In the genomic region with DNA sequence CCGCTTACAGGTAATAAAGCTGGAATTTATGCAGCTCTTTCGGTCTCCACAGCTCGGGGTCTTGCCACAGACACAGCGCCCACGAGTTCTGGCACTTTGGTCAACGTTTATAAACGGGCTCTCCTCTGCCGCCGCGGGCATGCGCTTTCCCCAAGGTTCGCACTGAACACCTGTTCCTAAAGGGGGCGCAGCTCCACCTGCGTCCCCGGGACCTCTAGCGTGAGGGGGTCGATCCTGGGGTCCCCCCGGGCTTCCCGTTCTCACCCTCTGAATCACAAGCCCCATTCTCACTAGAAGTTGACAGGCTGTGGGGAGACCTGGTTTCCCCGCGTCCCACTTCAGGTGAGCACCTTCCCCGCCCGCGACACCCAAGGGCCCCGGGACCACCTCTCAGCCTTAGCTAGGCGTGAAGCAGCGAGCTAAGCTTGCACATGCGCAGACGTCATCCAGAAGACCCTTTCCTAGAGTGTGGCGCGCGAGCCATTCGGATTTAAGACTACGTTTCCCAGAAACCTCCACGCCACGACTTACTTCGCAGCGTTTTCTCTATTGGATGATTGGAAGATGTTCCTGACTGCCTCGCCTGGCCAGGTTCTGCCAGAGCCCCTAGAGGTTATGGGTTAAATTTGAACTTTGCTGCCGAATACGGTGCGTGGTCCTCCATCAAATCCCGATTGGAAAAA, we compare ENCODE assay signal across 1 cellular context.
A peak's percentile ranks its signal among the peaks of the same experiment; 100 is the strongest.
TF ChIP-seq lines count a peak whose summit lies in the region.

No MANE protein-coding gene starts in this region.

TF ChIP-seq in WTC11, 78 proteins besides CTCF, POLR2A, EP300 and RAD21 (continued from another document and continues in another):
- TF ChIP-seq, protein P1, sequence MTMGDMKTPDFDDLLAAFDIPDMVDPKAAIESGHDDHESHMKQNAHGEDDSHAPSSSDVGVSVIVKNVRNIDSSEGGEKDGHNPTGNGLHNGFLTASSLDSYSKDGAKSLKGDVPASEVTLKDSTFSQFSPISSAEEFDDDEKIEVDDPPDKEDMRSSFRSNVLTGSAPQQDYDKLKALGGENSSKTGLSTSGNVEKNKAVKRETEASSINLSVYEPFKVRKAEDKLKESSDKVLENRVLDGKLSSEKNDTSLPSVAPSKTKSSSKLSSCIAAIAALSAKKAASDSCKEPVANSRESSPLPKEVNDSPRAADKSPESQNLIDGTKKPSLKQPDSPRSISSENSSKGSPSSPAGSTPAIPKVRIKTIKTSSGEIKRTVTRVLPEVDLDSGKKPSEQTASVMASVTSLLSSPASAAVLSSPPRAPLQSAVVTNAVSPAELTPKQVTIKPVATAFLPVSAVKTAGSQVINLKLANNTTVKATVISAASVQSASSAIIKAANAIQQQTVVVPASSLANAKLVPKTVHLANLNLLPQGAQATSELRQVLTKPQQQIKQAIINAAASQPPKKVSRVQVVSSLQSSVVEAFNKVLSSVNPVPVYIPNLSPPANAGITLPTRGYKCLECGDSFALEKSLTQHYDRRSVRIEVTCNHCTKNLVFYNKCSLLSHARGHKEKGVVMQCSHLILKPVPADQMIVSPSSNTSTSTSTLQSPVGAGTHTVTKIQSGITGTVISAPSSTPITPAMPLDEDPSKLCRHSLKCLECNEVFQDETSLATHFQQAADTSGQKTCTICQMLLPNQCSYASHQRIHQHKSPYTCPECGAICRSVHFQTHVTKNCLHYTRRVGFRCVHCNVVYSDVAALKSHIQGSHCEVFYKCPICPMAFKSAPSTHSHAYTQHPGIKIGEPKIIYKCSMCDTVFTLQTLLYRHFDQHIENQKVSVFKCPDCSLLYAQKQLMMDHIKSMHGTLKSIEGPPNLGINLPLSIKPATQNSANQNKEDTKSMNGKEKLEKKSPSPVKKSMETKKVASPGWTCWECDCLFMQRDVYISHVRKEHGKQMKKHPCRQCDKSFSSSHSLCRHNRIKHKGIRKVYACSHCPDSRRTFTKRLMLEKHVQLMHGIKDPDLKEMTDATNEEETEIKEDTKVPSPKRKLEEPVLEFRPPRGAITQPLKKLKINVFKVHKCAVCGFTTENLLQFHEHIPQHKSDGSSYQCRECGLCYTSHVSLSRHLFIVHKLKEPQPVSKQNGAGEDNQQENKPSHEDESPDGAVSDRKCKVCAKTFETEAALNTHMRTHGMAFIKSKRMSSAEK (CRISPR knock-in tag; IDR thresholded peaks at IDR 0.05; ENCODE audit: borderline replicate concordance), result no peak
- TF ChIP-seq, protein P2, sequence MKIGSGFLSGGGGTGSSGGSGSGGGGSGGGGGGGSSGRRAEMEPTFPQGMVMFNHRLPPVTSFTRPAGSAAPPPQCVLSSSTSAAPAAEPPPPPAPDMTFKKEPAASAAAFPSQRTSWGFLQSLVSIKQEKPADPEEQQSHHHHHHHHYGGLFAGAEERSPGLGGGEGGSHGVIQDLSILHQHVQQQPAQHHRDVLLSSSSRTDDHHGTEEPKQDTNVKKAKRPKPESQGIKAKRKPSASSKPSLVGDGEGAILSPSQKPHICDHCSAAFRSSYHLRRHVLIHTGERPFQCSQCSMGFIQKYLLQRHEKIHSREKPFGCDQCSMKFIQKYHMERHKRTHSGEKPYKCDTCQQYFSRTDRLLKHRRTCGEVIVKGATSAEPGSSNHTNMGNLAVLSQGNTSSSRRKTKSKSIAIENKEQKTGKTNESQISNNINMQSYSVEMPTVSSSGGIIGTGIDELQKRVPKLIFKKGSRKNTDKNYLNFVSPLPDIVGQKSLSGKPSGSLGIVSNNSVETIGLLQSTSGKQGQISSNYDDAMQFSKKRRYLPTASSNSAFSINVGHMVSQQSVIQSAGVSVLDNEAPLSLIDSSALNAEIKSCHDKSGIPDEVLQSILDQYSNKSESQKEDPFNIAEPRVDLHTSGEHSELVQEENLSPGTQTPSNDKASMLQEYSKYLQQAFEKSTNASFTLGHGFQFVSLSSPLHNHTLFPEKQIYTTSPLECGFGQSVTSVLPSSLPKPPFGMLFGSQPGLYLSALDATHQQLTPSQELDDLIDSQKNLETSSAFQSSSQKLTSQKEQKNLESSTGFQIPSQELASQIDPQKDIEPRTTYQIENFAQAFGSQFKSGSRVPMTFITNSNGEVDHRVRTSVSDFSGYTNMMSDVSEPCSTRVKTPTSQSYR (CRISPR knock-in tag; IDR thresholded peaks at IDR 0.05), result no peak
- no peak for TF ChIP-seq CREB1 (CRISPR knock-in tag; IDR thresholded peaks at IDR 0.05)
- TF ChIP-seq, protein P3, sequence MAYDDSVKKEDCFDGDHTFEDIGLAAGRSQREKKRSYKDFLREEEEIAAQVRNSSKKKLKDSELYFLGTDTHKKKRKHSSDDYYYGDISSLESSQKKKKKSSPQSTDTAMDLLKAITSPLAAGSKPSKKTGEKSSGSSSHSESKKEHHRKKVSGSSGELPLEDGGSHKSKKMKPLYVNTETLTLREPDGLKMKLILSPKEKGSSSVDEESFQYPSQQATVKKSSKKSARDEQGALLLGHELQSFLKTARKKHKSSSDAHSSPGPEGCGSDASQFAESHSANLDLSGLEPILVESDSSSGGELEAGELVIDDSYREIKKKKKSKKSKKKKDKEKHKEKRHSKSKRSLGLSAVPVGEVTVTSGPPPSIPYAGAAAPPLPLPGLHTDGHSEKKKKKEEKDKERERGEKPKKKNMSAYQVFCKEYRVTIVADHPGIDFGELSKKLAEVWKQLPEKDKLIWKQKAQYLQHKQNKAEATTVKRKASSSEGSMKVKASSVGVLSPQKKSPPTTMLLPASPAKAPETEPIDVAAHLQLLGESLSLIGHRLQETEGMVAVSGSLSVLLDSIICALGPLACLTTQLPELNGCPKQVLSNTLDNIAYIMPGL (CRISPR knock-in tag; IDR thresholded peaks at IDR 0.05), result peak; percentile 80; the same call in 1 of the 2 replicates
- TF ChIP-seq, protein P4, sequence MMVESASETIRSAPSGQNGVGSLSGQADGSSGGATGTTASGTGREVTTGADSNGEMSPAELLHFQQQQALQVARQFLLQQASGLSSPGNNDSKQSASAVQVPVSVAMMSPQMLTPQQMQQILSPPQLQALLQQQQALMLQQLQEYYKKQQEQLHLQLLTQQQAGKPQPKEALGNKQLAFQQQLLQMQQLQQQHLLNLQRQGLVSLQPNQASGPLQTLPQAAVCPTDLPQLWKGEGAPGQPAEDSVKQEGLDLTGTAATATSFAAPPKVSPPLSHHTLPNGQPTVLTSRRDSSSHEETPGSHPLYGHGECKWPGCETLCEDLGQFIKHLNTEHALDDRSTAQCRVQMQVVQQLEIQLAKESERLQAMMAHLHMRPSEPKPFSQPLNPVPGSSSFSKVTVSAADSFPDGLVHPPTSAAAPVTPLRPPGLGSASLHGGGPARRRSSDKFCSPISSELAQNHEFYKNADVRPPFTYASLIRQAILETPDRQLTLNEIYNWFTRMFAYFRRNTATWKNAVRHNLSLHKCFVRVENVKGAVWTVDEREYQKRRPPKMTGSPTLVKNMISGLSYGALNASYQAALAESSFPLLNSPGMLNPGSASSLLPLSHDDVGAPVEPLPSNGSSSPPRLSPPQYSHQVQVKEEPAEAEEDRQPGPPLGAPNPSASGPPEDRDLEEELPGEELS (CRISPR knock-in tag; IDR thresholded peaks at IDR 0.05), result 0 out of 2 replicates have a peak, but pooled peaks have one; percentile 56
- TF ChIP-seq PRRX2 (CRISPR knock-in tag; IDR thresholded peaks at IDR 0.05), result no peak
- TF ChIP-seq, protein P5, sequence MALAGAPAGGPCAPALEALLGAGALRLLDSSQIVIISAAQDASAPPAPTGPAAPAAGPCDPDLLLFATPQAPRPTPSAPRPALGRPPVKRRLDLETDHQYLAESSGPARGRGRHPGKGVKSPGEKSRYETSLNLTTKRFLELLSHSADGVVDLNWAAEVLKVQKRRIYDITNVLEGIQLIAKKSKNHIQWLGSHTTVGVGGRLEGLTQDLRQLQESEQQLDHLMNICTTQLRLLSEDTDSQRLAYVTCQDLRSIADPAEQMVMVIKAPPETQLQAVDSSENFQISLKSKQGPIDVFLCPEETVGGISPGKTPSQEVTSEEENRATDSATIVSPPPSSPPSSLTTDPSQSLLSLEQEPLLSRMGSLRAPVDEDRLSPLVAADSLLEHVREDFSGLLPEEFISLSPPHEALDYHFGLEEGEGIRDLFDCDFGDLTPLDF (CRISPR knock-in tag; IDR thresholded peaks at IDR 0.05), result no peak
- peak; percentile 70; the same call in 1 of the 2 replicates for TF ChIP-seq CREM (CRISPR knock-in tag; IDR thresholded peaks at IDR 0.05)
- TF ChIP-seq ELF4 (CRISPR knock-in tag; IDR thresholded peaks at IDR 0.05; ENCODE audit: low read depth), result no peak
- TF ChIP-seq KAT7 (CRISPR knock-in tag; IDR thresholded peaks at IDR 0.05; ENCODE audit: borderline replicate concordance), result 0 out of 2 replicates have a peak, but pooled peaks have one; percentile 44
- TF ChIP-seq, protein P6, sequence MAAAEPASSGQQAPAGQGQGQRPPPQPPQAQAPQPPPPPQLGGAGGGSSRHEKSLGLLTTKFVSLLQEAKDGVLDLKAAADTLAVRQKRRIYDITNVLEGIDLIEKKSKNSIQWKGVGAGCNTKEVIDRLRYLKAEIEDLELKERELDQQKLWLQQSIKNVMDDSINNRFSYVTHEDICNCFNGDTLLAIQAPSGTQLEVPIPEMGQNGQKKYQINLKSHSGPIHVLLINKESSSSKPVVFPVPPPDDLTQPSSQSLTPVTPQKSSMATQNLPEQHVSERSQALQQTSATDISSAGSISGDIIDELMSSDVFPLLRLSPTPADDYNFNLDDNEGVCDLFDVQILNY (CRISPR knock-in tag; IDR thresholded peaks at IDR 0.05), result no peak
- TF ChIP-seq, protein P7, sequence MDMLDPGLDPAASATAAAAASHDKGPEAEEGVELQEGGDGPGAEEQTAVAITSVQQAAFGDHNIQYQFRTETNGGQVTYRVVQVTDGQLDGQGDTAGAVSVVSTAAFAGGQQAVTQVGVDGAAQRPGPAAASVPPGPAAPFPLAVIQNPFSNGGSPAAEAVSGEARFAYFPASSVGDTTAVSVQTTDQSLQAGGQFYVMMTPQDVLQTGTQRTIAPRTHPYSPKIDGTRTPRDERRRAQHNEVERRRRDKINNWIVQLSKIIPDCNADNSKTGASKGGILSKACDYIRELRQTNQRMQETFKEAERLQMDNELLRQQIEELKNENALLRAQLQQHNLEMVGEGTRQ (CRISPR knock-in tag; IDR thresholded peaks at IDR 0.05), result no peak
- TF ChIP-seq NFE2L1 (CRISPR knock-in tag; IDR thresholded peaks at IDR 0.05), result no peak
- TF ChIP-seq, protein P8, sequence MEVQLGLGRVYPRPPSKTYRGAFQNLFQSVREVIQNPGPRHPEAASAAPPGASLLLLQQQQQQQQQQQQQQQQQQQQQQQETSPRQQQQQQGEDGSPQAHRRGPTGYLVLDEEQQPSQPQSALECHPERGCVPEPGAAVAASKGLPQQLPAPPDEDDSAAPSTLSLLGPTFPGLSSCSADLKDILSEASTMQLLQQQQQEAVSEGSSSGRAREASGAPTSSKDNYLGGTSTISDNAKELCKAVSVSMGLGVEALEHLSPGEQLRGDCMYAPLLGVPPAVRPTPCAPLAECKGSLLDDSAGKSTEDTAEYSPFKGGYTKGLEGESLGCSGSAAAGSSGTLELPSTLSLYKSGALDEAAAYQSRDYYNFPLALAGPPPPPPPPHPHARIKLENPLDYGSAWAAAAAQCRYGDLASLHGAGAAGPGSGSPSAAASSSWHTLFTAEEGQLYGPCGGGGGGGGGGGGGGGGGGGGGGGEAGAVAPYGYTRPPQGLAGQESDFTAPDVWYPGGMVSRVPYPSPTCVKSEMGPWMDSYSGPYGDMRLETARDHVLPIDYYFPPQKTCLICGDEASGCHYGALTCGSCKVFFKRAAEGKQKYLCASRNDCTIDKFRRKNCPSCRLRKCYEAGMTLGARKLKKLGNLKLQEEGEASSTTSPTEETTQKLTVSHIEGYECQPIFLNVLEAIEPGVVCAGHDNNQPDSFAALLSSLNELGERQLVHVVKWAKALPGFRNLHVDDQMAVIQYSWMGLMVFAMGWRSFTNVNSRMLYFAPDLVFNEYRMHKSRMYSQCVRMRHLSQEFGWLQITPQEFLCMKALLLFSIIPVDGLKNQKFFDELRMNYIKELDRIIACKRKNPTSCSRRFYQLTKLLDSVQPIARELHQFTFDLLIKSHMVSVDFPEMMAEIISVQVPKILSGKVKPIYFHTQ (CRISPR knock-in tag; IDR thresholded peaks at IDR 0.05), result no peak
- no peak; the same call in 1 of the 2 replicates for TF ChIP-seq TEAD1 (CRISPR knock-in tag; IDR thresholded peaks at IDR 0.05)
- peak; percentile 26; the same call in 1 of the 2 replicates for TF ChIP-seq HMGA2 (CRISPR knock-in tag; IDR thresholded peaks at IDR 0.05)
- TF ChIP-seq NR3C1 (CRISPR knock-in tag; conservative IDR thresholded peaks at IDR 0.05; ENCODE audit: low read depth), result no peak
- TF ChIP-seq, protein P9, sequence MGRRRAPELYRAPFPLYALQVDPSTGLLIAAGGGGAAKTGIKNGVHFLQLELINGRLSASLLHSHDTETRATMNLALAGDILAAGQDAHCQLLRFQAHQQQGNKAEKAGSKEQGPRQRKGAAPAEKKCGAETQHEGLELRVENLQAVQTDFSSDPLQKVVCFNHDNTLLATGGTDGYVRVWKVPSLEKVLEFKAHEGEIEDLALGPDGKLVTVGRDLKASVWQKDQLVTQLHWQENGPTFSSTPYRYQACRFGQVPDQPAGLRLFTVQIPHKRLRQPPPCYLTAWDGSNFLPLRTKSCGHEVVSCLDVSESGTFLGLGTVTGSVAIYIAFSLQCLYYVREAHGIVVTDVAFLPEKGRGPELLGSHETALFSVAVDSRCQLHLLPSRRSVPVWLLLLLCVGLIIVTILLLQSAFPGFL (CRISPR knock-in tag; IDR thresholded peaks at IDR 0.05; ENCODE audit: borderline replicate concordance), result no peak
- TF ChIP-seq, protein P10, sequence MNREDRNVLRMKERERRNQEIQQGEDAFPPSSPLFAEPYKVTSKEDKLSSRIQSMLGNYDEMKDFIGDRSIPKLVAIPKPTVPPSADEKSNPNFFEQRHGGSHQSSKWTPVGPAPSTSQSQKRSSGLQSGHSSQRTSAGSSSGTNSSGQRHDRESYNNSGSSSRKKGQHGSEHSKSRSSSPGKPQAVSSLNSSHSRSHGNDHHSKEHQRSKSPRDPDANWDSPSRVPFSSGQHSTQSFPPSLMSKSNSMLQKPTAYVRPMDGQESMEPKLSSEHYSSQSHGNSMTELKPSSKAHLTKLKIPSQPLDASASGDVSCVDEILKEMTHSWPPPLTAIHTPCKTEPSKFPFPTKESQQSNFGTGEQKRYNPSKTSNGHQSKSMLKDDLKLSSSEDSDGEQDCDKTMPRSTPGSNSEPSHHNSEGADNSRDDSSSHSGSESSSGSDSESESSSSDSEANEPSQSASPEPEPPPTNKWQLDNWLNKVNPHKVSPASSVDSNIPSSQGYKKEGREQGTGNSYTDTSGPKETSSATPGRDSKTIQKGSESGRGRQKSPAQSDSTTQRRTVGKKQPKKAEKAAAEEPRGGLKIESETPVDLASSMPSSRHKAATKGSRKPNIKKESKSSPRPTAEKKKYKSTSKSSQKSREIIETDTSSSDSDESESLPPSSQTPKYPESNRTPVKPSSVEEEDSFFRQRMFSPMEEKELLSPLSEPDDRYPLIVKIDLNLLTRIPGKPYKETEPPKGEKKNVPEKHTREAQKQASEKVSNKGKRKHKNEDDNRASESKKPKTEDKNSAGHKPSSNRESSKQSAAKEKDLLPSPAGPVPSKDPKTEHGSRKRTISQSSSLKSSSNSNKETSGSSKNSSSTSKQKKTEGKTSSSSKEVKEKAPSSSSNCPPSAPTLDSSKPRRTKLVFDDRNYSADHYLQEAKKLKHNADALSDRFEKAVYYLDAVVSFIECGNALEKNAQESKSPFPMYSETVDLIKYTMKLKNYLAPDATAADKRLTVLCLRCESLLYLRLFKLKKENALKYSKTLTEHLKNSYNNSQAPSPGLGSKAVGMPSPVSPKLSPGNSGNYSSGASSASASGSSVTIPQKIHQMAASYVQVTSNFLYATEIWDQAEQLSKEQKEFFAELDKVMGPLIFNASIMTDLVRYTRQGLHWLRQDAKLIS (CRISPR knock-in tag; IDR thresholded peaks at IDR 0.05; ENCODE audit: borderline replicate concordance), result no peak
- TF ChIP-seq, protein P11, sequence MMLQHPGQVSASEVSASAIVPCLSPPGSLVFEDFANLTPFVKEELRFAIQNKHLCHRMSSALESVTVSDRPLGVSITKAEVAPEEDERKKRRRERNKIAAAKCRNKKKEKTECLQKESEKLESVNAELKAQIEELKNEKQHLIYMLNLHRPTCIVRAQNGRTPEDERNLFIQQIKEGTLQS (CRISPR knock-in tag; conservative IDR thresholded peaks at IDR 0.05), result no peak
- TF ChIP-seq RELA (CRISPR knock-in tag; IDR thresholded peaks at IDR 0.05; ENCODE audit: borderline replicate concordance), result no peak
- TF ChIP-seq ZBTB21 (CRISPR knock-in tag; IDR thresholded peaks at IDR 0.05; ENCODE audit: borderline replicate concordance), result no peak
